Comparison of ENCODE assay signal across 9 cellular contexts in the genomic region with DNA sequence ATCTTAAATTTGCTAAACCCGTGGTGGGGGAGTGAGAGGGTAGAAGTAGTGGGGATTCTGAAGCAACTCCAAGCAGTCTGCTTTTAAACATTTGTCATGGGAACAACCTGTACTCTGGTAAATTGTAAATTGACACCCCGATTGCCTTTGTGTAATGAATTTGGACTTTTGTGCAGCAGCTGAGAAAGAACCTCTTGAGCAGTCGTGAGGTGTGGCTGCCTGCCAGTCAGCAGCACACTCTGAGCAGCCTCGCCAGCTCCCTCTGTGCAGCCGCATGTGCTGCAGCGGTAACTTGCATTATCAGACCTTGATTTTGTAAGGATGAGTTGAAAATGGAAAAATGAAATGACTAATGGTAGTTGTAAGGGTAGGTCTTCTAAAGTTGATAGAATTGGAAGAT.
DNase-seq lines count a peak whose midpoint lies in the region; ATAC-seq and TF ChIP-seq lines count a peak whose summit lies in the region.
"Had no signal": no experiment of that assay in that cellular context is flagged by ENCODE, and none has a peak within 500 bp of the region (broad histone marks: within the 10 kb centered on the region; RNA-seq: fewer than 3 reads in every experiment).

No MANE protein-coding gene starts in this region.

- H2AK5ac ChIP-seq in mesenchymal stem cell (ENCODE audit: low read length, severe bottlenecking) = no peak overlapping the region

- no peak overlapping the region for H3K18ac ChIP-seq in mesenchymal stem cell (ENCODE audit: low read depth in 1 of 2, low read length in 2 of 2)

- H2BK120ac ChIP-seq in mesenchymal stem cell (ENCODE audit: low read depth, low read length) = no peak overlapping the region

- intact Hi-C loops in vagina (cut with DNase I) (no loop called here), colonic mucosa (cut with DNase I) (no loop called here)

- H3K27ac Mint-ChIP-seq in brain = peak overlapping the region; percentile 3 to 85 (median 41)

- H3K23ac ChIP-seq in mesenchymal stem cell (ENCODE audit: low read length in 2 of 2) = no peak overlapping the region

- H3K79me2 ChIP-seq in GM23248 (ENCODE audit: insufficient read depth) = peaks cover 97% of the 10 kb centered on the region

- H3K4ac ChIP-seq in mesenchymal stem cell (ENCODE audit: low read depth in 1 of 2, low read length in 2 of 2) = no peak overlapping the region

- no peaks in the 10 kb centered on the region; the same call in 1 of the 2 replicates for H3F3A ChIP-seq in GM23248 (ENCODE audit: insufficient read depth)

- no peaks in the 10 kb centered on the region for H3K27me3 Mint-ChIP-seq in brain

- no peak for TF ChIP-seq CTCF in brain (conservative IDR thresholded peaks at IDR 0.05)
- TF ChIP-seq CTCF in lung (IDR thresholded peaks at IDR 0.05; ENCODE audit: control extremely low read depth, extremely low read depth) = no peak
- TF ChIP-seq CTCF in vagina (IDR thresholded peaks at IDR 0.05) = no peak
- no peak for TF ChIP-seq CTCF in colonic mucosa (IDR thresholded peaks at IDR 0.05)

- peak; percentile 28 for ATAC-seq in lung (ENCODE audit: insufficient read depth, low FRiP score)
- ATAC-seq in HG03039 (IDR thresholded peaks at IDR 0.05; ENCODE audit: unreplicated experiment) = no peak
- ATAC-seq: HCT116 had no signal

- no peak overlapping the region for H2BK12ac ChIP-seq in mesenchymal stem cell (ENCODE audit: low read length in 2 of 2)

- H3K9me3 ChIP-seq in GM23248 (ENCODE audit: low read depth) = no peaks in the 10 kb centered on the region
- no peaks in the 10 kb centered on the region for H3K9me3 ChIP-seq in lung (ENCODE audit: control insufficient read depth in 2 of 2, insufficient read depth in 1 of 2, low read length in 1 of 2)
- no peaks in the 10 kb centered on the region for H3K9me3 ChIP-seq in vagina
- H3K9me3 ChIP-seq in colonic mucosa = no peaks in the 10 kb centered on the region
- no peaks in the 10 kb centered on the region for H3K9me3 ChIP-seq in mesenchymal stem cell (ENCODE audit: control insufficient read depth, low read length)

- peaks cover 42% of the 10 kb centered on the region for H3K79me1 ChIP-seq in mesenchymal stem cell (replicated peaks; ENCODE audit: low read length, poor library complexity, severe bottlenecking)

- H3K4me3 ChIP-seq in GM23248 (no peak overlapping the region), lung (no peak overlapping the region), vagina (no peak overlapping the region), colonic mucosa (no peak overlapping the region), mesenchymal stem cell (ENCODE audit: insufficient read depth in 1 of 2, low read depth in 1 of 2, low read length in 2 of 2) (no peak overlapping the region)

- no peak overlapping the region for H2BK5ac ChIP-seq in mesenchymal stem cell (ENCODE audit: low read depth, low read length, poor library complexity, severe bottlenecking)

- WGBS in GM23248 (ENCODE audit: low coverage in 1 of 2, low lambda C conversion rate in 2 of 2, missing lambda C conversion rate in 2 of 2), 2 experiments = 18 to 20% methylated on average over 6 of the region's 6 CpGs
- WGBS in lung, 2 donors = 38 to 61% methylated on average over 6 of the region's 6 CpGs
- 85% methylated on average over 6 of the region's 6 CpGs for WGBS in mesenchymal stem cell

- H4K91ac ChIP-seq in mesenchymal stem cell (ENCODE audit: low read length) = no peak overlapping the region

- H3K9me2 ChIP-seq in GM23248 (ENCODE audit: insufficient read depth) = no peaks in the 10 kb centered on the region

- peaks cover 0 to 6% (median 0%) of the 10 kb centered on the region in 5 experiments for H3K9me3 Mint-ChIP-seq in brain

- no peak overlapping the region for H3K14ac ChIP-seq in mesenchymal stem cell (ENCODE audit: low read length in 2 of 2)

- peaks cover 86% of the 10 kb centered on the region for H3K4me1 Mint-ChIP-seq in brain

- no peak for TF ChIP-seq POLR2A in vagina (IDR thresholded peaks at IDR 0.05)

- in situ Hi-C loops in GM23248 (cut with MboI) = no loop called here

- H3K36me3 Mint-ChIP-seq in brain = peaks cover 10% of the 10 kb centered on the region

- H3K36me3 ChIP-seq in GM23248 (ENCODE audit: low read depth) (no peaks in the 10 kb centered on the region), lung (ENCODE audit: control insufficient read depth in 2 of 2, insufficient read depth in 2 of 2, low read length in 2 of 2) (no peaks in the 10 kb centered on the region), vagina (no peaks in the 10 kb centered on the region), colonic mucosa (no peaks in the 10 kb centered on the region), mesenchymal stem cell (ENCODE audit: control insufficient read depth in 1 of 2, insufficient read depth in 2 of 2, low read depth in 1 of 2, low read length in 2 of 2) (no peaks in the 10 kb centered on the region)

- H3K4me2 ChIP-seq in GM23248 (ENCODE audit: unreplicated experiment) (no peak overlapping the region), mesenchymal stem cell (ENCODE audit: low read length, poor library complexity, severe bottlenecking) (no peak overlapping the region)

- H3K27ac ChIP-seq in GM23248 = no peak overlapping the region
- H3K27ac ChIP-seq in lung (ENCODE audit: low read depth in 1 of 2, low read length in 1 of 2) = peak overlapping the region in 1 of 2 donors; percentile 70
- peak overlapping the region; percentile 5 for H3K27ac ChIP-seq in vagina
- H3K27ac ChIP-seq in colonic mucosa = no peak overlapping the region
- no peak overlapping the region for H3K27ac ChIP-seq in mesenchymal stem cell (ENCODE audit: low read length, poor library complexity, severe bottlenecking)

- H3K27me3 ChIP-seq in GM23248 (replicated peaks; ENCODE audit: insufficient read depth) (no peaks in the 10 kb centered on the region), lung (ENCODE audit: control insufficient read depth, insufficient read depth) (no peaks in the 10 kb centered on the region), vagina (no peaks in the 10 kb centered on the region), colonic mucosa (no peaks in the 10 kb centered on the region), mesenchymal stem cell (ENCODE audit: control insufficient read depth in 1 of 2, insufficient read depth in 1 of 2, low read length in 2 of 2) (no peaks in the 10 kb centered on the region)

- H3K4me1 ChIP-seq in GM23248 (ENCODE audit: insufficient read depth) (peaks cover 20% of the 10 kb centered on the region), lung (ENCODE audit: control insufficient read depth in 2 of 2, insufficient read depth in 2 of 2, low read length in 2 of 2) (peaks cover 30 to 39% of the 10 kb centered on the region in 2 donors), vagina (peaks cover 63% of the 10 kb centered on the region), colonic mucosa (peaks cover 4% of the 10 kb centered on the region), mesenchymal stem cell (ENCODE audit: control insufficient read depth, insufficient read depth, low read depth, low read length) (peaks cover 7% of the 10 kb centered on the region)

- peaks cover 8% of the 10 kb centered on the region; the same call in 1 of the 2 replicates for H4K20me1 ChIP-seq in GM23248 (ENCODE audit: insufficient read depth)

- no peak overlapping the region for H3K9ac ChIP-seq in GM23248
- peak overlapping the region in 1 of 2 donors; percentile 14 for H3K9ac ChIP-seq in colonic mucosa (ENCODE audit: low read depth in 2 of 2, low read length in 2 of 2)
- no peak overlapping the region for H3K9ac ChIP-seq in mesenchymal stem cell (ENCODE audit: low read length)

- no peak overlapping the region for H4K8ac ChIP-seq in mesenchymal stem cell (ENCODE audit: low read length)

- no peak overlapping the region for H2BK15ac ChIP-seq in mesenchymal stem cell (ENCODE audit: low read depth, poor library complexity, severe bottlenecking)

- peak overlapping the region in 4 of 5 experiments; percentile 27 to 52 (median 41) for H3K4me3 Mint-ChIP-seq in brain

- H2AFZ ChIP-seq in GM23248 (no peak overlapping the region), mesenchymal stem cell (ENCODE audit: low read depth, low read length) (no peak overlapping the region)

- DNase-seq in GM23248 (peak; percentile 66), NCI-H748 (lab: John Stamatoyannopoulos, UW; ENCODE audit: unreplicated experiment) (peak; percentile 88), lung (ENCODE audit: low spot score) (peak; percentile 73), vagina (ENCODE audit: extremely low spot score in 2 of 2) (no peak), colonic mucosa (no peak), mesenchymal stem cell (no peak)

Comparison
In these comparisons a context has a peak if more than half of its experiments do, and no peak if none do; other contexts are left out.
1. DNase-seq: peak in GM23248 (single experiment), NCI-H748 (single experiment) and lung (single experiment); none in vagina (0 of 2), colonic mucosa (single experiment) and mesenchymal stem cell (single experiment).